1 cellular context compared by ENCODE assay signal in genomic region chr17:29175349-29175748, GRCh38.
TF ChIP-seq lines count a peak whose summit lies in the region.

No MANE protein-coding gene starts in this region.

TF ChIP-seq in HCT116, 20 proteins besides CTCF, POLR2A, EP300 and RAD21 (continued from another document):
- TF ChIP-seq, protein P1, sequence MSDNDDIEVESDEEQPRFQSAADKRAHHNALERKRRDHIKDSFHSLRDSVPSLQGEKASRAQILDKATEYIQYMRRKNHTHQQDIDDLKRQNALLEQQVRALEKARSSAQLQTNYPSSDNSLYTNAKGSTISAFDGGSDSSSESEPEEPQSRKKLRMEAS (IDR thresholded peaks at IDR 0.05) = no peak
- TF ChIP-seq, protein P2, sequence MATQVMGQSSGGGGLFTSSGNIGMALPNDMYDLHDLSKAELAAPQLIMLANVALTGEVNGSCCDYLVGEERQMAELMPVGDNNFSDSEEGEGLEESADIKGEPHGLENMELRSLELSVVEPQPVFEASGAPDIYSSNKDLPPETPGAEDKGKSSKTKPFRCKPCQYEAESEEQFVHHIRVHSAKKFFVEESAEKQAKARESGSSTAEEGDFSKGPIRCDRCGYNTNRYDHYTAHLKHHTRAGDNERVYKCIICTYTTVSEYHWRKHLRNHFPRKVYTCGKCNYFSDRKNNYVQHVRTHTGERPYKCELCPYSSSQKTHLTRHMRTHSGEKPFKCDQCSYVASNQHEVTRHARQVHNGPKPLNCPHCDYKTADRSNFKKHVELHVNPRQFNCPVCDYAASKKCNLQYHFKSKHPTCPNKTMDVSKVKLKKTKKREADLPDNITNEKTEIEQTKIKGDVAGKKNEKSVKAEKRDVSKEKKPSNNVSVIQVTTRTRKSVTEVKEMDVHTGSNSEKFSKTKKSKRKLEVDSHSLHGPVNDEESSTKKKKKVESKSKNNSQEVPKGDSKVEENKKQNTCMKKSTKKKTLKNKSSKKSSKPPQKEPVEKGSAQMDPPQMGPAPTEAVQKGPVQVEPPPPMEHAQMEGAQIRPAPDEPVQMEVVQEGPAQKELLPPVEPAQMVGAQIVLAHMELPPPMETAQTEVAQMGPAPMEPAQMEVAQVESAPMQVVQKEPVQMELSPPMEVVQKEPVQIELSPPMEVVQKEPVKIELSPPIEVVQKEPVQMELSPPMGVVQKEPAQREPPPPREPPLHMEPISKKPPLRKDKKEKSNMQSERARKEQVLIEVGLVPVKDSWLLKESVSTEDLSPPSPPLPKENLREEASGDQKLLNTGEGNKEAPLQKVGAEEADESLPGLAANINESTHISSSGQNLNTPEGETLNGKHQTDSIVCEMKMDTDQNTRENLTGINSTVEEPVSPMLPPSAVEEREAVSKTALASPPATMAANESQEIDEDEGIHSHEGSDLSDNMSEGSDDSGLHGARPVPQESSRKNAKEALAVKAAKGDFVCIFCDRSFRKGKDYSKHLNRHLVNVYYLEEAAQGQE (IDR thresholded peaks at IDR 0.05; ENCODE audit: low read depth) = no peak
- TF ChIP-seq ZNF274 (IDR thresholded peaks at IDR 0.05; ENCODE audit: low read depth, low read length) (no peak), ELF1 (IDR thresholded peaks at IDR 0.05; ENCODE audit: borderline replicate concordance, low read depth) (no peak), EGR1 (IDR thresholded peaks at IDR 0.05; ENCODE audit: low read depth) (no peak)
- TF ChIP-seq, protein P3, sequence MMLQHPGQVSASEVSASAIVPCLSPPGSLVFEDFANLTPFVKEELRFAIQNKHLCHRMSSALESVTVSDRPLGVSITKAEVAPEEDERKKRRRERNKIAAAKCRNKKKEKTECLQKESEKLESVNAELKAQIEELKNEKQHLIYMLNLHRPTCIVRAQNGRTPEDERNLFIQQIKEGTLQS (IDR thresholded peaks at IDR 0.05) = no peak
